Comparison of ENCODE assay signal across 1 cellular context in the genomic region with DNA sequence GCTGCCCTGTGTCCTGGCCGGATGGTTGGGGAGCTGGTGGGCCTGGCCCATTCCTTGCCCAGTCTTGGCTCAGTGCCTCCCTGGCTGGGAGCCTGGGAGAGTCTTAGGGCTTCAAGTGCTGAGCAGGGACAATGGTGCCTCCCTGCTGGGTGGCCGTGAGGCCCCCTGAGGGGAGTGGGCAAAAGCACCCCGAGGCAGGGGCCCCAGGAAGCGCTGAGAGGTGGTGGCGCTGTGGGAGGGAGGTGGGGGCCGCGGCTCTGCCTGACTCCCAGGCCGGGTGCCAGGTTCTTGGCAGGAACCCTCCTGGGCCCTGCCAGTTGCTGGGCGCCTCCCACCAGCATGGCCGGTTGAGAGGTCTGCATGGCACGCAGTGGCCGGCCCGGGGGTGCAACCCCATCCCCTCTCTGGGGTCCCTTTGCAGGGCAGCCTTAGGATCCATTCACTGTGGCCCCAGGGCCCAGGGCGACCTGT.
TF ChIP-seq lines count a peak whose summit lies in the region.

No MANE protein-coding gene starts in this region.

TF ChIP-seq in WTC11, 78 proteins besides CTCF, POLR2A, EP300 and RAD21 (continued from another document):
- TF ChIP-seq, protein P1, sequence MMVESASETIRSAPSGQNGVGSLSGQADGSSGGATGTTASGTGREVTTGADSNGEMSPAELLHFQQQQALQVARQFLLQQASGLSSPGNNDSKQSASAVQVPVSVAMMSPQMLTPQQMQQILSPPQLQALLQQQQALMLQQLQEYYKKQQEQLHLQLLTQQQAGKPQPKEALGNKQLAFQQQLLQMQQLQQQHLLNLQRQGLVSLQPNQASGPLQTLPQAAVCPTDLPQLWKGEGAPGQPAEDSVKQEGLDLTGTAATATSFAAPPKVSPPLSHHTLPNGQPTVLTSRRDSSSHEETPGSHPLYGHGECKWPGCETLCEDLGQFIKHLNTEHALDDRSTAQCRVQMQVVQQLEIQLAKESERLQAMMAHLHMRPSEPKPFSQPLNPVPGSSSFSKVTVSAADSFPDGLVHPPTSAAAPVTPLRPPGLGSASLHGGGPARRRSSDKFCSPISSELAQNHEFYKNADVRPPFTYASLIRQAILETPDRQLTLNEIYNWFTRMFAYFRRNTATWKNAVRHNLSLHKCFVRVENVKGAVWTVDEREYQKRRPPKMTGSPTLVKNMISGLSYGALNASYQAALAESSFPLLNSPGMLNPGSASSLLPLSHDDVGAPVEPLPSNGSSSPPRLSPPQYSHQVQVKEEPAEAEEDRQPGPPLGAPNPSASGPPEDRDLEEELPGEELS (CRISPR knock-in tag; IDR thresholded peaks at IDR 0.05), result no peak
- TF ChIP-seq ZNF219 (CRISPR knock-in tag; IDR thresholded peaks at IDR 0.05; ENCODE audit: borderline replicate concordance) (no peak), NFYB (CRISPR knock-in tag; conservative IDR thresholded peaks at IDR 0.05; ENCODE audit: low read depth) (no peak), JAZF1 (CRISPR knock-in tag; IDR thresholded peaks at IDR 0.05) (no peak), ATF1 (CRISPR knock-in tag; IDR thresholded peaks at IDR 0.05) (no peak), SP1 (CRISPR knock-in tag; conservative IDR thresholded peaks at IDR 0.05) (no peak), ZNF425 (CRISPR knock-in tag; conservative IDR thresholded peaks at IDR 0.05) (no peak), FOXJ3 (CRISPR knock-in tag; IDR thresholded peaks at IDR 0.05; ENCODE audit: borderline replicate concordance) (no peak), KAT7 (CRISPR knock-in tag; IDR thresholded peaks at IDR 0.05; ENCODE audit: borderline replicate concordance) (no peak), HMGXB4 (CRISPR knock-in tag; IDR thresholded peaks at IDR 0.05) (no peak), PRDM15 (CRISPR knock-in tag; IDR thresholded peaks at IDR 0.05) (no peak), PRRX2 (CRISPR knock-in tag; IDR thresholded peaks at IDR 0.05) (no peak), GTF2I (CRISPR knock-in tag; conservative IDR thresholded peaks at IDR 0.05) (no peak), OVOL2 (CRISPR knock-in tag; IDR thresholded peaks at IDR 0.05; ENCODE audit: borderline replicate concordance) (no peak), SMAD3 (CRISPR knock-in tag; IDR thresholded peaks at IDR 0.05; ENCODE audit: borderline replicate concordance) (no peak), SMAD4 (CRISPR knock-in tag; IDR thresholded peaks at IDR 0.05) (no peak)
- TF ChIP-seq, protein P2, sequence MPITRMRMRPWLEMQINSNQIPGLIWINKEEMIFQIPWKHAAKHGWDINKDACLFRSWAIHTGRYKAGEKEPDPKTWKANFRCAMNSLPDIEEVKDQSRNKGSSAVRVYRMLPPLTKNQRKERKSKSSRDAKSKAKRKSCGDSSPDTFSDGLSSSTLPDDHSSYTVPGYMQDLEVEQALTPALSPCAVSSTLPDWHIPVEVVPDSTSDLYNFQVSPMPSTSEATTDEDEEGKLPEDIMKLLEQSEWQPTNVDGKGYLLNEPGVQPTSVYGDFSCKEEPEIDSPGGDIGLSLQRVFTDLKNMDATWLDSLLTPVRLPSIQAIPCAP (CRISPR knock-in tag; IDR thresholded peaks at IDR 0.05), result no peak
